1 cellular context compared by ENCODE assay signal in genomic region chr3:52151991-52152390, GRCh38. TPM values are rescaled to one million over a fixed set of nuclear protein-coding genes. Genes with fewer than 3 reads are reported as not detected.
"Had no signal": no experiment of that assay in that cellular context is flagged by ENCODE, and none has a peak within 500 bp of the region (broad histone marks: within the 10 kb centered on the region; RNA-seq: fewer than 3 reads in every experiment).

No MANE protein-coding gene starts in this region.

RNA-seq across cellular contexts. Expression of gene POC1A, which starts 2.2 kb away (rescaled TPM):
- total RNA-seq: ascending aorta had no signal
